17 cellular contexts compared by ENCODE assay signal in the genomic region with DNA sequence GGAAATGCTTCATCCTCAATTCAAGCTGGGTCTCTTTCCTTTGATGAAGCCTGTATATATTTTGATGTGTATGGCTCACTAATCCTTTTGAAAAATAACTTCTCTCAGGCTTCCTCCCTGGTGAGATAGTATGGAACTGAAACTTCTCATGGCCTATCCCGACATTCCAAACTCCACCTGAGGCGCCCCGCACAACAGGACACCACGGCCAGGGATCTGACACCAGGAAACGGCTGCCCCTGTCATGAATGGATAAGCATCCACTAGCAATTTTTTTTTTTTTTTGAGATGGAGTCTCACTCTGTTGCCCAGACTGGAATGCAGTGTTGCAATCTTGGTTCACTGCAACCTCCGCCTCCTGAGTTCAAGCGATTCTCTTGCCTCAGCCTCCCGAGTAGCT.
"Had no signal": no experiment of that assay in that cellular context is flagged by ENCODE, and none has a peak within 500 bp of the region (broad histone marks: within the 10 kb centered on the region; RNA-seq: fewer than 3 reads in every experiment).

No MANE protein-coding gene starts in this region.

- H3K36me3 Mint-ChIP-seq: naive B cell had no signal

- DNase-seq: activated CD4-positive, alpha-beta T cell treated with anti-CD3 and anti-CD28 coated beads, Interleukin-2, amount 10 ng/mL, durations not matched to agents 24 days and 14 days; activated CD4-positive, CD25-positive, alpha-beta regulatory T cell; activated CD8-positive, alpha-beta T cell treated with anti-CD3 and anti-CD28 coated beads, Interleukin-2, amount 10 ng/mL, durations not matched to agents 7 days and 5 days; activated effector memory CD4-positive, alpha-beta T cell treated with Interleukin-2 at 50 U/mL for 16 hours; activated naive CD4-positive, alpha-beta T cell treated with anti-CD3 and anti-CD28 coated beads, Interleukin-2, amount 10 ng/mL, durations not matched to agents 7 days and 5 days; activated T-cell treated with anti-CD3 and anti-CD28 coated beads, Interleukin-2, amount 50 U/mL, for 4 hours; gastrocnemius medialis; kidney; mucosa of descending colon; naive B cell; stimulated activated naive CD4-positive, alpha-beta T cell treated with Interleukin-2 at 50 U/mL for 16 hours; transverse colon had no signal

- H3K9me3 Mint-ChIP-seq: activated CD4-positive, alpha-beta T cell treated with anti-CD3 and anti-CD28 coated beads, Interleukin-2, amount 10 ng/mL, durations not matched to agents 24 days and 14 days; activated naive CD4-positive, alpha-beta T cell treated with anti-CD3 and anti-CD28 coated beads, Interleukin-2, amount 10 ng/mL, durations not matched to agents 7 days and 5 days; activated T-cell treated with anti-CD3 and anti-CD28 coated beads, Interleukin-2, amount 50 U/mL, for 4 hours; naive B cell; neural crest cell; T-helper 2 cell treated with Interferon-gamma antibody and Interleukin-4, amounts not matched to agents 5 μg/mL and 100 μg/mL, for 36 hours had no signal

- H3K36me3 ChIP-seq: gastrocnemius medialis, right atrium auricular region, transverse colon, vagina had no signal

- ATAC-seq: activated CD8-positive, alpha-beta T cell treated with anti-CD3 and anti-CD28 coated beads, Interleukin-2, amount 10 ng/mL, durations not matched to agents 7 days and 5 days; activated T-cell treated with anti-CD3 and anti-CD28 coated beads, Interleukin-2, amount 50 U/mL, for 4 hours; gastrocnemius medialis; left lobe of liver; mucosa of descending colon had no signal

- H3K4me3 Mint-ChIP-seq: activated CD4-positive, alpha-beta T cell treated with anti-CD3 and anti-CD28 coated beads, Interleukin-2, amount 10 ng/mL, durations not matched to agents 24 days and 14 days; activated CD8-positive, alpha-beta T cell treated with anti-CD3 and anti-CD28 coated beads, Interleukin-2, amount 10 ng/mL, durations not matched to agents 7 days and 5 days; activated naive CD4-positive, alpha-beta T cell treated with anti-CD3 and anti-CD28 coated beads, Interleukin-2, amount 10 ng/mL, durations not matched to agents 7 days and 5 days; activated T-cell treated with anti-CD3 and anti-CD28 coated beads, Interleukin-2, amount 50 U/mL, for 4 hours; naive B cell; neural crest cell; T-helper 2 cell treated with Interferon-gamma antibody and Interleukin-4, amounts not matched to agents 5 μg/mL and 100 μg/mL, for 36 hours had no signal

- H3K4me3 ChIP-seq: gastrocnemius medialis, mucosa of descending colon, right atrium auricular region, transverse colon, vagina had no signal

- H3K27ac Mint-ChIP-seq: activated CD4-positive, alpha-beta T cell treated with anti-CD3 and anti-CD28 coated beads, Interleukin-2, amount 10 ng/mL, durations not matched to agents 24 days and 14 days; activated CD8-positive, alpha-beta T cell treated with anti-CD3 and anti-CD28 coated beads, Interleukin-2, amount 10 ng/mL, durations not matched to agents 7 days and 5 days; activated naive CD4-positive, alpha-beta T cell treated with anti-CD3 and anti-CD28 coated beads, Interleukin-2, amount 10 ng/mL, durations not matched to agents 7 days and 5 days had no signal

- H3K9me3 ChIP-seq: gastrocnemius medialis, mucosa of descending colon, right atrium auricular region, transverse colon, vagina had no signal

- H3K27me3 ChIP-seq: gastrocnemius medialis, right atrium auricular region, transverse colon, vagina had no signal

- H3K27ac ChIP-seq: gastrocnemius medialis, right atrium auricular region, transverse colon, vagina had no signal

- H3K27me3 Mint-ChIP-seq: activated CD4-positive, alpha-beta T cell treated with anti-CD3 and anti-CD28 coated beads, Interleukin-2, amount 10 ng/mL, durations not matched to agents 24 days and 14 days; activated naive CD4-positive, alpha-beta T cell treated with anti-CD3 and anti-CD28 coated beads, Interleukin-2, amount 10 ng/mL, durations not matched to agents 7 days and 5 days; naive B cell had no signal
